In the genomic region with DNA sequence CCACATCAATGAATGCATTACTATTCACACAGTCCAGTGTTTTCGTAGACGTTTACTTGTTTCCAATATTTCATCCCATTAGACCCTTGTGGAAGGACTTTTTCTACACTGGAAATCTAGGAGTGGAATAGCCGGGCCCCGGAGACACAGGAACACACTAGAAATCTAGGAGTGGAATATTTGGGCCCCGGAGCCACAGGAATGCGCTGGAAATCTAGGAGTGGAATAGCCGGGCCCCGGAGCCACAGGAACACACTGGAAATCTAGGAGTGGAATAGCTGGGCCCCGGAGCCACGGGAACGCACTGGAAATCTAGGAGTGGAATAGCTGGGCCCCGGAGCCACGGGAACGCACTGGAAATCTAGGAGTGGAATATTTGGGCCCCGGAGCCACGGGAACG, we compare ENCODE assay signal across 3 cellular contexts.
DNase-seq lines count a peak whose midpoint lies in the region; TF ChIP-seq lines count a peak whose summit lies in the region.
"Not testable (repeated sequence)": the region's sequence is repeated elsewhere in the genome, so short reads cannot be mapped to it uniquely, and the experiment has no call there.

No MANE protein-coding gene starts in this region.

- not testable (repeated sequence) for H3K4me3 Mint-ChIP-seq in activated CD4-positive, alpha-beta T cell treated with anti-CD3 and anti-CD28 coated beads, Interleukin-2, amount 10 ng/mL, durations not matched to agents 24 days and 14 days; osteocyte (ENCODE audit: unreplicated experiment)

- not testable (repeated sequence) for H3K36me3 ChIP-seq in suprapubic skin

- not testable (repeated sequence) for H3K4me3 ChIP-seq in suprapubic skin

- H3K4me1 Mint-ChIP-seq in activated CD4-positive, alpha-beta T cell treated with anti-CD3 and anti-CD28 coated beads, Interleukin-2, amount 10 ng/mL, durations not matched to agents 24 days and 14 days; osteocyte (ENCODE audit: unreplicated experiment): not testable (repeated sequence)

- H3K27ac Mint-ChIP-seq in activated CD4-positive, alpha-beta T cell treated with anti-CD3 and anti-CD28 coated beads, Interleukin-2, amount 10 ng/mL, durations not matched to agents 24 days and 14 days; osteocyte (ENCODE audit: unreplicated experiment): not testable (repeated sequence)

- WGBS in suprapubic skin: 75% methylated on average over 17 of the region's 17 CpGs

- H3K4me1 ChIP-seq in suprapubic skin: not testable (repeated sequence)

- TF ChIP-seq CTCF in osteocyte (IDR thresholded peaks at IDR 0.05); suprapubic skin (IDR thresholded peaks at IDR 0.05): not testable (repeated sequence)

- intact Hi-C loops in activated CD4-positive, alpha-beta T cell treated with anti-CD3 and anti-CD28 coated beads, Interleukin-2, amount 10 ng/mL, durations not matched to agents 24 days and 14 days (cut with micrococcal nuclease): not testable (repeated sequence)

- not testable (repeated sequence) for H3K9me3 ChIP-seq in suprapubic skin

- TF ChIP-seq EP300 in suprapubic skin (IDR thresholded peaks at IDR 0.05): not testable (repeated sequence)

- not testable (repeated sequence) for TF ChIP-seq POLR2A in suprapubic skin (IDR thresholded peaks at IDR 0.05)

- H3K27ac ChIP-seq in suprapubic skin: peak overlapping the region; percentile 64

- H3K36me3 Mint-ChIP-seq in activated CD4-positive, alpha-beta T cell treated with anti-CD3 and anti-CD28 coated beads, Interleukin-2, amount 10 ng/mL, durations not matched to agents 24 days and 14 days (ENCODE audit: low read depth); osteocyte (ENCODE audit: unreplicated experiment): not testable (repeated sequence)

- peak; percentile 9 for DNase-seq in activated CD4-positive, alpha-beta T cell treated with anti-CD3 and anti-CD28 coated beads, Interleukin-2, amount 10 ng/mL, durations not matched to agents 24 days and 14 days
- DNase-seq in osteocyte (ENCODE audit: extremely low spot score, unreplicated experiment): peak; percentile 62
- DNase-seq in suprapubic skin (ENCODE audit: low spot score in 2 of 2): not testable (repeated sequence)

- H3K27me3 Mint-ChIP-seq in activated CD4-positive, alpha-beta T cell treated with anti-CD3 and anti-CD28 coated beads, Interleukin-2, amount 10 ng/mL, durations not matched to agents 24 days and 14 days; osteocyte (ENCODE audit: unreplicated experiment): not testable (repeated sequence)

- not testable (repeated sequence) for H3K27me3 ChIP-seq in suprapubic skin

- H3K9me3 Mint-ChIP-seq in activated CD4-positive, alpha-beta T cell treated with anti-CD3 and anti-CD28 coated beads, Interleukin-2, amount 10 ng/mL, durations not matched to agents 24 days and 14 days: not testable (repeated sequence)
- H3K9me3 Mint-ChIP-seq in osteocyte (ENCODE audit: unreplicated experiment): peaks cover 12% of the 10 kb centered on the region
